In the genomic region with DNA sequence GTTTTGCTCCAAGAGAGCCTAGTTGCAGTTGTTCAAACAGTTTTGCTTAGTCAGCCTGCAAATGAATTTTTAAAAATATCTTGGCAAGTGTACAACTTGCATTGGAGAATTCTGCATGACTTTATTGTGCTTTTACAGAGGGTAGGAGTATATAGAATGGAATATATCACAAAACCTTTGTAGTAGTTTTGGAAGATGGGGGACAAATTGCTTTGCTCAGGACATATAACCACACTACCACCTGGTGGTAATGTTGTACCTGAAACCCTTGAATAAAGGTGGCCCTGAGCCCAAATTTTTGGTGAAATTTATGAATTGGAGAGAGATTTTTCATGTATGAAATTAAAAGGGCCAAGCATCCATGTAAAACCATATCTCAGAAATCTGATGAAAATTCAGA, we compare ENCODE assay signal across 15 cellular contexts.
DNase-seq lines count a peak whose midpoint lies in the region; ATAC-seq and TF ChIP-seq lines count a peak whose summit lies in the region.
"Had no signal": no experiment of that assay in that cellular context is flagged by ENCODE, and none has a peak within 500 bp of the region (broad histone marks: within the 10 kb centered on the region; RNA-seq: fewer than 3 reads in every experiment).

No MANE protein-coding gene starts in this region.

- no peak overlapping the region for H3K4me3 Mint-ChIP-seq in endothelial cell (ENCODE audit: unreplicated experiment)
- no peak overlapping the region for H3K4me3 Mint-ChIP-seq in neural progenitor cell

- H3K4me1 ChIP-seq in neural progenitor cell = no peaks in the 10 kb centered on the region
- H3K4me1 ChIP-seq: parathyroid adenoma had no signal

- peaks cover 5% of the 10 kb centered on the region for H3K4me1 Mint-ChIP-seq in endothelial cell (ENCODE audit: unreplicated experiment)
- peaks cover 2% of the 10 kb centered on the region for H3K4me1 Mint-ChIP-seq in neural progenitor cell

- no peaks in the 10 kb centered on the region for H3K27me3 ChIP-seq in neural progenitor cell

- no peak overlapping the region for H3K27ac ChIP-seq in neural progenitor cell
- H3K27ac ChIP-seq: parathyroid adenoma, SK-N-MC had no signal

- H3K79me2 ChIP-seq in neural progenitor cell (ENCODE audit: low read depth) = no peaks in the 10 kb centered on the region
- H3K79me2 ChIP-seq: parathyroid adenoma had no signal

- TF ChIP-seq CTCF in GM12864 (IDR thresholded peaks at IDR 0.05; ENCODE audit: low read depth, low read length, missing control alignments) (peak; percentile 12), endothelial cell (IDR thresholded peaks at IDR 0.05; ENCODE audit: unreplicated experiment) (peak; percentile 37), neural progenitor cell (IDR thresholded peaks at IDR 0.05) (peak; percentile 28)

- H3K27ac Mint-ChIP-seq in endothelial cell (ENCODE audit: unreplicated experiment) (no peak overlapping the region), neural progenitor cell (no peak overlapping the region)
- H3K27ac Mint-ChIP-seq: activated T-helper 2 cell treated with anti-CD3 and anti-CD28 coated beads, Interferon-gamma antibody, Interleukin-2, Interleukin-4, amounts not matched to agents 10 μg/mL and 5 μg/mL and 100 μg/mL, durations not matched to agents 14 hours and 24 hours and 36 hours had no signal

- no peak for ATAC-seq in HG03139 (IDR thresholded peaks at IDR 0.05; ENCODE audit: unreplicated experiment)

- no peaks in the 10 kb centered on the region for H3K36me3 Mint-ChIP-seq in endothelial cell (ENCODE audit: low read depth, unreplicated experiment)
- H3K36me3 Mint-ChIP-seq in neural progenitor cell = no peaks in the 10 kb centered on the region

- H3K9ac ChIP-seq in neural progenitor cell = no peak overlapping the region
- H3K9ac ChIP-seq: parathyroid adenoma had no signal

- no peaks in the 10 kb centered on the region for H3K27me3 Mint-ChIP-seq in endothelial cell (ENCODE audit: unreplicated experiment)
- H3K27me3 Mint-ChIP-seq in neural progenitor cell (ENCODE audit: insufficient read depth, low read depth) = no peaks in the 10 kb centered on the region

- H3K4me2 ChIP-seq in neural progenitor cell = no peak overlapping the region

- H3K36me3 ChIP-seq in neural progenitor cell = no peaks in the 10 kb centered on the region

- no peak overlapping the region for H3K4me3 ChIP-seq in GM12864 (ENCODE audit: low read depth, low read length)
- no peak overlapping the region for H3K4me3 ChIP-seq in neural progenitor cell
- H3K4me3 ChIP-seq: SK-N-MC had no signal

- H3K9me3 Mint-ChIP-seq in endothelial cell (ENCODE audit: unreplicated experiment) (no peaks in the 10 kb centered on the region), neural progenitor cell (no peaks in the 10 kb centered on the region)

- H3K9me3 ChIP-seq in neural progenitor cell (ENCODE audit: low read depth) = no peaks in the 10 kb centered on the region

- DNase-seq in GM12864 (ENCODE audit: low read depth) (no peak), NCI-H748 (lab: John Stamatoyannopoulos, UW; ENCODE audit: unreplicated experiment) (peak; percentile 23), endothelial cell (ENCODE audit: low spot score) (no peak), neural progenitor cell (ENCODE audit: low spot score) (no peak), ureter (ENCODE audit: low spot score) (no peak), NCI-H446 (lab: John Stamatoyannopoulos, UW) (no peak)
- DNase-seq: activated CD4-positive, alpha-beta T cell treated with anti-CD3 and anti-CD28 coated beads, Interleukin-2, amount 50 U/mL, for 1 hour; mesenchymal stem cell; NCI-H524; stimulated activated CD4-positive, alpha-beta T cell treated with anti-CD3 and anti-CD28 coated beads, Interleukin-2, amount 100 ng/mL, for 24 hours; stimulated activated naive CD4-positive, alpha-beta T cell treated with Interleukin-2 at 50 U/mL for 16 hours had no signal

- H2AFZ ChIP-seq in neural progenitor cell (replicated peaks) = no peak overlapping the region
- H2AFZ ChIP-seq: parathyroid adenoma had no signal

- H4K20me1 ChIP-seq in neural progenitor cell (ENCODE audit: low read depth) = no peaks in the 10 kb centered on the region

- H3F3A ChIP-seq in neural progenitor cell (ENCODE audit: low read depth) = no peaks in the 10 kb centered on the region
